22 cellular contexts compared by ENCODE assay signal in genomic region chr2:201174687-201175086, GRCh38.
"Had no signal": no experiment of that assay in that cellular context is flagged by ENCODE, and none has a peak within 500 bp of the region (broad histone marks: within the 10 kb centered on the region; RNA-seq: fewer than 3 reads in every experiment).

No MANE protein-coding gene starts in this region.

- H3K36me3 Mint-ChIP-seq: mesothelial cell of epicardium had no signal

- H3K27ac Mint-ChIP-seq: activated CD4-positive, alpha-beta T cell treated with anti-CD3 and anti-CD28 coated beads, Interleukin-2, amount 10 ng/mL, durations not matched to agents 7 days and 5 days; activated CD8-positive, alpha-beta T cell treated with anti-CD3 and anti-CD28 coated beads for 36 hours; activated naive CD4-positive, alpha-beta T cell treated with anti-CD3 and anti-CD28 coated beads for 36 hours; activated naive CD8-positive, alpha-beta T cell treated with anti-CD3 and anti-CD28 coated beads, Interleukin-2, amount 50 U/mL, for 24 hours; mesothelial cell of epicardium had no signal

- H3K27me3 ChIP-seq: body of pancreas, cardiac muscle cell, heart left ventricle, left lung, neutrophil, pancreas, right atrium auricular region, spleen, upper lobe of left lung had no signal

- H3K9me3 ChIP-seq: body of pancreas, neutrophil, pancreas, psoas muscle, upper lobe of left lung had no signal

- H3K4me3 ChIP-seq: body of pancreas, cardiac muscle cell, heart left ventricle, left lung, lung, pancreas, psoas muscle, right atrium auricular region, spleen, upper lobe of left lung had no signal

- ATAC-seq: activated CD8-positive, alpha-beta T cell treated with anti-CD3 and anti-CD28 coated beads for 36 hours; activated naive CD8-positive, alpha-beta T cell treated with anti-CD3 and anti-CD28 coated beads, Interleukin-2, amount 50 U/mL, for 24 hours; activated T-cell treated with anti-CD3 and anti-CD28 coated beads, Interleukin-2, amount 50 U/mL, for 4 hours; body of pancreas; heart left ventricle; left lung; naive thymus-derived CD8-positive, alpha-beta T cell; pancreas; psoas muscle had no signal

- H3K4me1 ChIP-seq: psoas muscle had no signal

- H3K27me3 Mint-ChIP-seq: activated CD8-positive, alpha-beta T cell treated with anti-CD3 and anti-CD28 coated beads for 36 hours; activated naive CD8-positive, alpha-beta T cell treated with anti-CD3 and anti-CD28 coated beads, Interleukin-2, amount 50 U/mL, for 24 hours; naive thymus-derived CD8-positive, alpha-beta T cell had no signal

- H3K27ac ChIP-seq: cardiac muscle cell, heart left ventricle, neutrophil, psoas muscle, right atrium auricular region, spleen had no signal

- H3K4me1 Mint-ChIP-seq: mesothelial cell of epicardium had no signal

- H3K36me3 ChIP-seq: cardiac muscle cell, heart left ventricle, left lung, neutrophil, pancreas, right atrium auricular region, spleen, upper lobe of left lung had no signal

- H3K4me3 Mint-ChIP-seq: activated CD4-positive, alpha-beta T cell treated with anti-CD3 and anti-CD28 coated beads, Interleukin-2, amount 10 ng/mL, durations not matched to agents 7 days and 5 days; activated CD8-positive, alpha-beta T cell treated with anti-CD3 and anti-CD28 coated beads for 36 hours; activated naive CD4-positive, alpha-beta T cell treated with anti-CD3 and anti-CD28 coated beads for 36 hours; activated naive CD8-positive, alpha-beta T cell treated with anti-CD3 and anti-CD28 coated beads, Interleukin-2, amount 50 U/mL, for 24 hours; activated T-cell treated with anti-CD3 and anti-CD28 coated beads, Interleukin-2, amount 50 U/mL, for 4 hours; mesothelial cell of epicardium; naive thymus-derived CD8-positive, alpha-beta T cell had no signal

- DNase-seq: activated CD4-positive, alpha-beta T cell treated with anti-CD3 and anti-CD28 coated beads, Interleukin-2, amount 10 ng/mL, durations not matched to agents 7 days and 5 days; activated CD4-positive, CD25-positive, alpha-beta regulatory T cell treated with anti-CD3 and anti-CD28 coated beads, Interleukin-2, amount 50 U/mL, for 72 hours; activated CD8-positive, alpha-beta T cell treated with anti-CD3 and anti-CD28 coated beads for 36 hours; activated naive CD4-positive, alpha-beta T cell treated with anti-CD3 and anti-CD28 coated beads for 36 hours; activated naive CD8-positive, alpha-beta T cell treated with anti-CD3 and anti-CD28 coated beads, Interleukin-2, amount 50 U/mL, for 24 hours; activated T-cell treated with anti-CD3 and anti-CD28 coated beads, Interleukin-2, amount 50 U/mL, for 4 hours; body of pancreas; heart left ventricle; kidney glomerular epithelial cell; left lung; naive thymus-derived CD8-positive, alpha-beta T cell; pancreas; psoas muscle; spleen; stimulated activated CD4-positive, alpha-beta T cell treated with anti-CD3 and anti-CD28 coated beads, Interleukin-4, amount 100 ng/mL, for 1 hour; stimulated activated naive CD4-positive, alpha-beta T cell treated with Interleukin-2 at 50 U/mL for 16 hours; upper lobe of left lung had no signal
